7 cellular contexts compared by ENCODE assay signal in the genomic region with DNA sequence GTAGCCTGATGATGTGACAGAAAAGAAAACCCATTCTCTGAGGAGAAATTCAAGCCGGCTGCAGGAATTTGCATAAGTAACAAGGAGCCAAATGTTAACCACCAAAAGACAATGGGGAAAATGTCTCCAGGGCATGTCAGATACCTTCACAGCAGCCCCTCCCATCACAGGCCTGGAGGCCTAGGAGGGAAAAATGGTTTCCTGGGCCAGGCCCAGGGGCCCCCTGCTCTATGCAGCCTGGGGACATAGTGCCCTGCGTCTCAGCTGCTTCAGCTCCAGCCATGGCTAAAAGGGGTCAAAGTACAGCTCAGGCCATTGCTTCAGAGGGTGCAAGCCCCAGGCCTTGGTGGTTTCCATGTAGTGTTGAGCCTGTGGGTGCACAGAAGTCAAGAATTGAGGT. TPM values are rescaled to one million over a fixed set of nuclear protein-coding genes. Genes with fewer than 3 reads are reported as not detected.
DNase-seq lines count a peak whose midpoint lies in the region; ATAC-seq and TF ChIP-seq lines count a peak whose summit lies in the region.
"Not testable (repeated sequence)": the region's sequence is repeated elsewhere in the genome, so short reads cannot be mapped to it uniquely, and the experiment has no call there.

No MANE protein-coding gene starts in this region.

- ATAC-seq in stimulated activated naive B cell treated with anti-CD40 and anti-IgM and Interleukin-4, amounts not matched to agents 10 μg/mL and 1 μg/mL and 100 μg/mL, for 72 hours (replicated peaks): not testable (repeated sequence)

- peaks cover 62% of the 10 kb centered on the region for H3K9me3 ChIP-seq in BLaER1
- peaks cover 34% of the 10 kb centered on the region for H3K9me3 ChIP-seq in Caco-2
- H3K9me3 ChIP-seq in OCI-LY7 (ENCODE audit: low read length): peaks cover 56% of the 10 kb centered on the region

- H3K4me2 ChIP-seq in BLaER1; OCI-LY7 (ENCODE audit: low read length): not testable (repeated sequence)

- H3K27me3 ChIP-seq in BLaER1; Caco-2 (replicated peaks; ENCODE audit: control insufficient read depth, insufficient read depth, low read length): not testable (repeated sequence)

- H3K9ac ChIP-seq in BLaER1: not testable (repeated sequence)

- peak overlapping the region; percentile 26 for H3K27ac Mint-ChIP-seq in Caco-2 (ENCODE audit: unreplicated experiment)
- peak overlapping the region; percentile 68 for H3K27ac Mint-ChIP-seq in activated CD4-positive, alpha-beta memory T cell treated with anti-CD3 and anti-CD28 coated beads for 36 hours
- peak overlapping the region; percentile 5 for H3K27ac Mint-ChIP-seq in activated naive CD4-positive, alpha-beta T cell treated with anti-CD3 and anti-CD28 coated beads, Interleukin-2, amount 10 ng/mL, durations not matched to agents 7 days and 5 days
- H3K27ac Mint-ChIP-seq in endothelial cell (ENCODE audit: unreplicated experiment): not testable (repeated sequence)
- H3K27ac Mint-ChIP-seq in stimulated activated naive B cell treated with anti-CD40 and anti-IgM and Interleukin-4, amounts not matched to agents 10 μg/mL and 1 μg/mL and 100 μg/mL, for 72 hours: peak overlapping the region; percentile 87

- intact Hi-C loops in Caco-2 (cut with micrococcal nuclease; ENCODE audit: unreplicated experiment); OCI-LY7 (cut with micrococcal nuclease; ENCODE audit: unreplicated experiment); activated CD4-positive, alpha-beta memory T cell treated with anti-CD3 and anti-CD28 coated beads for 36 hours (cut with micrococcal nuclease): not testable (repeated sequence)

- not testable (repeated sequence) for H3K9me2 ChIP-seq in OCI-LY7 (ENCODE audit: insufficient read depth, low read length)

- H3K36me3 Mint-ChIP-seq in Caco-2 (ENCODE audit: insufficient read depth, unreplicated experiment): peaks cover 80% of the 10 kb centered on the region
- H3K36me3 Mint-ChIP-seq in activated CD4-positive, alpha-beta memory T cell treated with anti-CD3 and anti-CD28 coated beads for 36 hours: peaks cover 62% of the 10 kb centered on the region
- peaks cover 86% of the 10 kb centered on the region for H3K36me3 Mint-ChIP-seq in activated naive CD4-positive, alpha-beta T cell treated with anti-CD3 and anti-CD28 coated beads, Interleukin-2, amount 10 ng/mL, durations not matched to agents 7 days and 5 days
- H3K36me3 Mint-ChIP-seq in endothelial cell (ENCODE audit: low read depth, unreplicated experiment): peaks cover 51% of the 10 kb centered on the region
- H3K36me3 Mint-ChIP-seq in stimulated activated naive B cell treated with anti-CD40 and anti-IgM and Interleukin-4, amounts not matched to agents 10 μg/mL and 1 μg/mL and 100 μg/mL, for 72 hours: peaks cover 58 to 72% of the 10 kb centered on the region in 2 donors

- BruUV-seq in Caco-2 (replicated peaks; lab: Mats Ljungman, UMichigan); OCI-LY7 (replicated peaks; lab: Mats Ljungman, UMichigan): not testable (repeated sequence)

- not testable (repeated sequence) for H3K27me3 Mint-ChIP-seq in Caco-2 (ENCODE audit: insufficient read depth, unreplicated experiment); activated CD4-positive, alpha-beta memory T cell treated with anti-CD3 and anti-CD28 coated beads for 36 hours; activated naive CD4-positive, alpha-beta T cell treated with anti-CD3 and anti-CD28 coated beads, Interleukin-2, amount 10 ng/mL, durations not matched to agents 7 days and 5 days; endothelial cell (ENCODE audit: unreplicated experiment); stimulated activated naive B cell treated with anti-CD40 and anti-IgM and Interleukin-4, amounts not matched to agents 10 μg/mL and 1 μg/mL and 100 μg/mL, for 72 hours

- H3K36me3 ChIP-seq in BLaER1 (peaks cover 85% of the 10 kb centered on the region), Caco-2 (ENCODE audit: control insufficient read depth, insufficient read depth, low read length) (peaks cover 15% of the 10 kb centered on the region), OCI-LY7 (ENCODE audit: insufficient read depth, low read length) (peaks cover 81% of the 10 kb centered on the region)

- TF ChIP-seq CTCF in Caco-2 (IDR thresholded peaks at IDR 0.05; ENCODE audit: insufficient read depth in 1 of 2, low read depth in 1 of 2, low read length in 1 of 2, severe bottlenecking in 1 of 2, unreplicated experiment in 1 of 2); OCI-LY7 (conservative IDR thresholded peaks at IDR 0.05; ENCODE audit: low read length); endothelial cell (IDR thresholded peaks at IDR 0.05; ENCODE audit: unreplicated experiment): not testable (repeated sequence)

- not testable (repeated sequence) for H3K4me3 Mint-ChIP-seq in Caco-2 (ENCODE audit: unreplicated experiment); activated CD4-positive, alpha-beta memory T cell treated with anti-CD3 and anti-CD28 coated beads for 36 hours; activated naive CD4-positive, alpha-beta T cell treated with anti-CD3 and anti-CD28 coated beads, Interleukin-2, amount 10 ng/mL, durations not matched to agents 7 days and 5 days; stimulated activated naive B cell treated with anti-CD40 and anti-IgM and Interleukin-4, amounts not matched to agents 10 μg/mL and 1 μg/mL and 100 μg/mL, for 72 hours
- H3K4me3 Mint-ChIP-seq in endothelial cell (ENCODE audit: unreplicated experiment): peak overlapping the region; percentile 66

- not testable (repeated sequence) for H3K27ac ChIP-seq in BLaER1
- peak overlapping the region; percentile 98 for H3K27ac ChIP-seq in OCI-LY7 (ENCODE audit: low read depth, low read length, poor library complexity, severe bottlenecking)

- H3K4me1 ChIP-seq in BLaER1: peaks cover 33% of the 10 kb centered on the region
- H3K4me1 ChIP-seq in Caco-2: peaks cover 24% of the 10 kb centered on the region
- H3K4me1 ChIP-seq in OCI-LY7 (ENCODE audit: insufficient read depth, low read length, poor library complexity, severe bottlenecking): peaks cover 44% of the 10 kb centered on the region

- CTCF ChIA-PET in Caco-2 (lab: Charles Lee); OCI-LY7 (lab: Charles Lee; ENCODE audit: unreplicated experiment); activated CD4-positive, alpha-beta memory T cell treated with anti-CD3 and anti-CD28 coated beads for 36 hours (lab: Charles Lee): not testable (repeated sequence)
- CTCF ChIA-PET in activated naive CD4-positive, alpha-beta T cell treated with anti-CD3 and anti-CD28 coated beads, Interleukin-2, amount 10 ng/mL, durations not matched to agents 7 days and 5 days (lab: Charles Lee): interaction anchor here (1.4 kb wide), 1 partner anchor 42 kb away, joined by 3 read pairs; no protein-coding TSS in a partner anchor

- DNase-seq in Caco-2; OCI-LY7 (ENCODE audit: low spot score); activated CD4-positive, alpha-beta memory T cell treated with anti-CD3 and anti-CD28 coated beads for 36 hours; activated naive CD4-positive, alpha-beta T cell treated with anti-CD3 and anti-CD28 coated beads, Interleukin-2, amount 10 ng/mL, durations not matched to agents 7 days and 5 days; endothelial cell (ENCODE audit: low spot score); stimulated activated naive B cell treated with anti-CD40 and anti-IgM and Interleukin-4, amounts not matched to agents 10 μg/mL and 1 μg/mL and 100 μg/mL, for 72 hours: not testable (repeated sequence)

- POLR2A ChIA-PET in Caco-2 (lab: Charles Lee); activated CD4-positive, alpha-beta memory T cell treated with anti-CD3 and anti-CD28 coated beads for 36 hours (lab: Charles Lee): not testable (repeated sequence)
- POLR2A ChIA-PET in OCI-LY7 (lab: Charles Lee): interaction anchor here (1.1 kb wide), 1 partner anchor 15 kb away, joined by 3 read pairs; no protein-coding TSS in a partner anchor

- peaks cover 34% of the 10 kb centered on the region for H3K9me3 Mint-ChIP-seq in Caco-2 (ENCODE audit: unreplicated experiment)
- peaks cover 28% of the 10 kb centered on the region for H3K9me3 Mint-ChIP-seq in activated CD4-positive, alpha-beta memory T cell treated with anti-CD3 and anti-CD28 coated beads for 36 hours
- H3K9me3 Mint-ChIP-seq in activated naive CD4-positive, alpha-beta T cell treated with anti-CD3 and anti-CD28 coated beads, Interleukin-2, amount 10 ng/mL, durations not matched to agents 7 days and 5 days: peaks cover 29% of the 10 kb centered on the region
- H3K9me3 Mint-ChIP-seq in endothelial cell (ENCODE audit: unreplicated experiment): not testable (repeated sequence)
- H3K9me3 Mint-ChIP-seq in stimulated activated naive B cell treated with anti-CD40 and anti-IgM and Interleukin-4, amounts not matched to agents 10 μg/mL and 1 μg/mL and 100 μg/mL, for 72 hours: peaks cover 9 to 12% of the 10 kb centered on the region in 2 donors

- H4K20me1 ChIP-seq in BLaER1: peaks cover 58% of the 10 kb centered on the region
- H4K20me1 ChIP-seq in OCI-LY7 (ENCODE audit: insufficient read depth, low read length): not testable (repeated sequence)

- H2AFZ ChIP-seq in OCI-LY7 (ENCODE audit: low read length): not testable (repeated sequence)

- H3K4me3 ChIP-seq in BLaER1: 0 out of 2 replicates have a peak overlapping the region, but pooled peaks have one; percentile 34
- not testable (repeated sequence) for H3K4me3 ChIP-seq in Caco-2 (ENCODE audit: low read depth, low read length); OCI-LY7 (ENCODE audit: low read depth, low read length, poor library complexity, severe bottlenecking)

- H3K4me1 Mint-ChIP-seq in Caco-2 (ENCODE audit: low read depth, unreplicated experiment): peaks cover 26% of the 10 kb centered on the region
- H3K4me1 Mint-ChIP-seq in activated CD4-positive, alpha-beta memory T cell treated with anti-CD3 and anti-CD28 coated beads for 36 hours (ENCODE audit: low read depth): peaks cover 73% of the 10 kb centered on the region
- H3K4me1 Mint-ChIP-seq in activated naive CD4-positive, alpha-beta T cell treated with anti-CD3 and anti-CD28 coated beads, Interleukin-2, amount 10 ng/mL, durations not matched to agents 7 days and 5 days: peaks cover 60% of the 10 kb centered on the region
- H3K4me1 Mint-ChIP-seq in endothelial cell (ENCODE audit: unreplicated experiment): not testable (repeated sequence)
- H3K4me1 Mint-ChIP-seq in stimulated activated naive B cell treated with anti-CD40 and anti-IgM and Interleukin-4, amounts not matched to agents 10 μg/mL and 1 μg/mL and 100 μg/mL, for 72 hours: peaks cover 39 to 75% of the 10 kb centered on the region in 2 donors

- peaks cover 88% of the 10 kb centered on the region for H3K79me2 ChIP-seq in OCI-LY7 (ENCODE audit: insufficient read depth, low read depth, low read length)

RNA-seq across cellular contexts. Expression of gene TMEM123, which starts 20.0 kb away (rescaled TPM):
- total RNA-seq in Caco-2 (2022) (400 and 431 TPM in 2 replicates), OCI-LY7 (2022) (232 and 261 TPM in 2 replicates), endothelial cell (ENCODE audit: unreplicated experiment) (142 TPM)
- total RNA-seq in OCI-LY7 (2014; rRNA removed; shearing (Covaris generic)): 83.3 and 127 TPM in 2 replicates
- 100 to 1,000 TPM; 175 to 180 TPM for total RNA-seq in activated CD4-positive, alpha-beta memory T cell treated with anti-CD3 and anti-CD28 coated beads for 36 hours
